16 cellular contexts compared by ENCODE assay signal in genomic region chr3:182711853-182712252, GRCh38.
DNase-seq lines count a peak whose midpoint lies in the region; ATAC-seq, FAIRE-seq and TF ChIP-seq lines count a peak whose summit lies in the region.
"Had no signal": no experiment of that assay in that cellular context is flagged by ENCODE, and none has a peak within 500 bp of the region (broad histone marks: within the 10 kb centered on the region; RNA-seq: fewer than 3 reads in every experiment).

No MANE protein-coding gene starts in this region.

- peak overlapping the region; percentile 4; the same call in 1 of the 2 replicates for H2AFZ ChIP-seq in OCI-LY7 (ENCODE audit: low read length)
- H2AFZ ChIP-seq: GM23248 had no signal

- H3K4me2 ChIP-seq in OCI-LY7 (ENCODE audit: low read length), result no peak overlapping the region

- POLR2A ChIA-PET in OCI-LY7 (lab: Charles Lee), result interaction anchor here (0.9 to 2.1 kb wide), 3 partner anchors 72 to 385 kb away, joined by 3 to 4 read pairs (median 4); no protein-coding TSS in a partner anchor

- no peak for TF ChIP-seq POLR2A in GM12892 (IDR thresholded peaks at IDR 0.05; ENCODE audit: low read depth, low read length)

- H3K27ac ChIP-seq in OCI-LY7 (ENCODE audit: low read depth, low read length, poor library complexity, severe bottlenecking), result no peak overlapping the region
- H3K27ac ChIP-seq: GM23248 had no signal

- DNase-seq in OCI-LY7 (ENCODE audit: low spot score) (no peak), kidney tubule cell (ENCODE audit: low spot score) (peak; percentile 29), mucosa of descending colon (no peak), GM12892 (ENCODE audit: insufficient read length) (no peak)
- no peak for DNase-seq in stimulated activated CD4-positive, alpha-beta T cell treated with anti-CD3 and anti-CD28 coated beads, Interleukin-1b, Interleukin-23, amount 100 ng/mL, for 48 hours
- DNase-seq: C1 segment of cervical spinal cord; Calu3; CD4-positive, alpha-beta T cell; DMS 273 treated with DMSO at 0.1 percent for 48 hours; GM23248 had no signal

- TF ChIP-seq CTCF in OCI-LY7 (conservative IDR thresholded peaks at IDR 0.05; ENCODE audit: low read length) (no peak), mucosa of descending colon (IDR thresholded peaks at IDR 0.05) (no peak)

- H3K4me3 ChIP-seq in OCI-LY7 (ENCODE audit: low read depth, low read length, poor library complexity, severe bottlenecking) (no peak overlapping the region), mucosa of descending colon (no peak overlapping the region)
- H3K4me3 ChIP-seq: GM23248 had no signal

- CTCF ChIA-PET in OCI-LY7 (lab: Charles Lee; ENCODE audit: unreplicated experiment), result no interaction called here

- H4K20me1 ChIP-seq in OCI-LY7 (ENCODE audit: insufficient read depth, low read length), result no peaks in the 10 kb centered on the region

- H3K36me3 ChIP-seq in OCI-LY7 (ENCODE audit: insufficient read depth, low read length), result no peaks in the 10 kb centered on the region
- no peaks in the 10 kb centered on the region for H3K36me3 ChIP-seq in mucosa of descending colon (ENCODE audit: low read depth)

- no peaks in the 10 kb centered on the region for H3K9me3 ChIP-seq in OCI-LY7 (ENCODE audit: low read length)
- H3K9me3 ChIP-seq in mucosa of descending colon, result no peaks in the 10 kb centered on the region

- H3K9me2 ChIP-seq in OCI-LY7 (ENCODE audit: insufficient read depth, low read length), result no peaks in the 10 kb centered on the region

- no peak for FAIRE-seq in GM12892 (lab: Jason Lieb, UNC)
- FAIRE-seq: A204.1, GM18507, H54 had no signal

- BruUV-seq in OCI-LY7 (replicated peaks; lab: Mats Ljungman, UMichigan), result no TSS peak

- H3K4me1 ChIP-seq in OCI-LY7 (ENCODE audit: insufficient read depth, low read length, poor library complexity, severe bottlenecking) (peaks cover 49% of the 10 kb centered on the region), mucosa of descending colon (ENCODE audit: low read depth) (peaks cover 7% of the 10 kb centered on the region)

- intact Hi-C loops in OCI-LY7 (cut with micrococcal nuclease; ENCODE audit: unreplicated experiment) (loop anchor here (5.0 to 10.0 kb wide), 2 partner anchors 263 to 670 kb away; no protein-coding TSS in a partner anchor), mucosa of descending colon (cut with DNase I, micrococcal nuclease) (loop anchor here in 1 of 2 donors (10.0 kb wide), 1 partner anchor 123 kb away; no protein-coding TSS in a partner anchor)

- H3K79me2 ChIP-seq in OCI-LY7 (ENCODE audit: insufficient read depth, low read depth, low read length), result no peaks in the 10 kb centered on the region

- ATAC-seq in mucosa of descending colon, result peak; percentile 29
- ATAC-seq in HG03432 (IDR thresholded peaks at IDR 0.05; ENCODE audit: unreplicated experiment), result no peak
- ATAC-seq in HG02884 (IDR thresholded peaks at IDR 0.05; ENCODE audit: unreplicated experiment), result no peak
- ATAC-seq: HCT116 had no signal
